ENCODE assay signal across 22 cellular contexts in the genomic region with DNA sequence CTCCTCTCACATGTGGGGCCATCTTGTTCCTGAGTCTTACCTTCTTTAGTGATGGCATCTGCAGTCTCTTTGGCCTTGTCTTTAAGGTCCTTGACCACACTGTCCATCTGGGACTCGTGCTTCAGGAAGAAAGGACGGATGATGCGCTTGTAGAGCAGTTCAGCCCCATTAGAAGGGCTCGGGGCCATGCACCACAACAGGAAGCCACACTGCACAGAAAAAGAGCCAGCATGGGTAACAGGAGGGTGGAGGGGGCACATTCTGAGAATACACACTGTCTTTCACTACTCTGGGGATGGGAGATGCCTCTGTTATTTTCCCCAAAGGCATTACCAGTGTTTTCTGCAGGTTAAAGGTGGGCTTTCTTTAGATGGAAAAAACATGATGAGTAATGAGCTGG. TPM values are rescaled to one million over a fixed set of nuclear protein-coding genes. Genes with fewer than 3 reads are reported as not detected.
DNase-seq lines count a peak whose midpoint lies in the region; ATAC-seq lines count a peak whose summit lies in the region.
"Had no signal": no experiment of that assay in that cellular context is flagged by ENCODE, and none has a peak within 500 bp of the region (broad histone marks: within the 10 kb centered on the region; RNA-seq: fewer than 3 reads in every experiment).

No MANE protein-coding gene starts in this region.

- DNase-seq in activated CD4-positive, alpha-beta T cell treated with anti-CD3 and anti-CD28 coated beads, Interleukin-2, amount 10 ng/mL, durations not matched to agents 7 days and 5 days = peak; percentile 31
- DNase-seq in activated CD4-positive, alpha-beta T cell treated with anti-CD3 and anti-CD28 coated beads, Interleukin-2, amount 50 U/mL, for 1 hour = no peak
- no peak for DNase-seq in CD8-positive, alpha-beta memory T cell
- peak; percentile 60 for DNase-seq in activated CD8-positive, alpha-beta T cell treated with anti-CD3 and anti-CD28 coated beads, Interleukin-2, amount 10 ng/mL, durations not matched to agents 7 days and 5 days
- peak in 2 of 3 donors; percentile 16 to 28 for DNase-seq in immature natural killer cell
- no peak for DNase-seq in stimulated activated CD4-positive, alpha-beta T cell treated with anti-CD3 and anti-CD28 coated beads, Interleukin-1b, Interleukin-23, amount 100 ng/mL, for 48 hours
- DNase-seq: effector CD8-positive, alpha-beta T cell; esophagus squamous epithelium; kidney; lower lobe of right lung; NCI-H1417; NCI-H510A treated with DMSO at 0.1 percent for 48 hours; occipital lobe; retina; SK-N-SH; testis had no signal

- H3K4me3 ChIP-seq in CD8-positive, alpha-beta memory T cell (ENCODE audit: low read length) = peak overlapping the region; percentile 19
- H3K4me3 ChIP-seq: ascending aorta, esophagus squamous epithelium, gastroesophageal sphincter, lower lobe of right lung, testis had no signal

- peaks cover 27% of the 10 kb centered on the region for H3K4me1 ChIP-seq in CD8-positive, alpha-beta memory T cell (ENCODE audit: insufficient read depth, low read length)
- H3K4me1 ChIP-seq: ascending aorta, gastroesophageal sphincter, lower lobe of right lung, testis had no signal

- no peaks in the 10 kb centered on the region for H3K9me3 Mint-ChIP-seq in activated CD4-positive, alpha-beta T cell treated with anti-CD3 and anti-CD28 coated beads, Interleukin-2, amount 10 ng/mL, durations not matched to agents 7 days and 5 days
- H3K9me3 Mint-ChIP-seq in CD8-positive, alpha-beta memory T cell = no peaks in the 10 kb centered on the region
- peaks cover 4% of the 10 kb centered on the region for H3K9me3 Mint-ChIP-seq in activated CD8-positive, alpha-beta T cell treated with anti-CD3 and anti-CD28 coated beads, Interleukin-2, amount 10 ng/mL, durations not matched to agents 7 days and 5 days (ENCODE audit: insufficient read depth)
- no peaks in the 10 kb centered on the region for H3K9me3 Mint-ChIP-seq in immature natural killer cell

- peaks cover 39% of the 10 kb centered on the region for H3K4me1 Mint-ChIP-seq in activated CD4-positive, alpha-beta T cell treated with anti-CD3 and anti-CD28 coated beads, Interleukin-2, amount 10 ng/mL, durations not matched to agents 7 days and 5 days
- peaks cover 35 to 42% (median 39%) of the 10 kb centered on the region in 3 donors for H3K4me1 Mint-ChIP-seq in CD8-positive, alpha-beta memory T cell
- peaks cover 45% of the 10 kb centered on the region for H3K4me1 Mint-ChIP-seq in activated CD8-positive, alpha-beta T cell treated with anti-CD3 and anti-CD28 coated beads, Interleukin-2, amount 10 ng/mL, durations not matched to agents 7 days and 5 days (ENCODE audit: low read depth)
- H3K4me1 Mint-ChIP-seq in immature natural killer cell = peaks cover 36 to 42% of the 10 kb centered on the region in 2 donors

- H3K27ac ChIP-seq in CD8-positive, alpha-beta memory T cell (ENCODE audit: low read depth, low read length) = no peak overlapping the region
- H3K27ac ChIP-seq: ascending aorta, esophagus squamous epithelium, gastroesophageal sphincter, lower lobe of right lung, RWPE1, testis had no signal

- CTCF ChIA-PET in activated CD4-positive, alpha-beta T cell treated with anti-CD3 and anti-CD28 coated beads, Interleukin-2, amount 10 ng/mL, durations not matched to agents 7 days and 5 days (lab: Charles Lee) = interaction anchor here (1.3 to 2.5 kb wide), 2 partner anchors 8 to 20 kb away, joined by 3 to 15 read pairs; no protein-coding TSS in a partner anchor
- CTCF ChIA-PET in CD8-positive, alpha-beta memory T cell (lab: Charles Lee) = interaction anchor here (1.0 to 1.7 kb wide), 2 partner anchors 9 to 13 kb away, joined by 3 to 4 read pairs; no protein-coding TSS in a partner anchor
- CTCF ChIA-PET in activated CD8-positive, alpha-beta T cell treated with anti-CD3 and anti-CD28 coated beads, Interleukin-2, amount 10 ng/mL, durations not matched to agents 7 days and 5 days (lab: Charles Lee) = interaction anchor here (1.0 to 1.6 kb wide), 3 partner anchors 17 to 110 kb away, joined by 3 to 4 read pairs (median 3); no protein-coding TSS in a partner anchor

- peak; percentile 91 for ATAC-seq in activated CD8-positive, alpha-beta T cell treated with anti-CD3 and anti-CD28 coated beads, Interleukin-2, amount 10 ng/mL, durations not matched to agents 7 days and 5 days
- no peak for ATAC-seq in HG02642 (IDR thresholded peaks at IDR 0.05; ENCODE audit: poor library complexity, unreplicated experiment)
- no peak for ATAC-seq in GM21737 (IDR thresholded peaks at IDR 0.05; ENCODE audit: unreplicated experiment)
- ATAC-seq: gastroesophageal sphincter, HCT116, lower lobe of right lung had no signal

- peaks cover 58% of the 10 kb centered on the region for H3K36me3 Mint-ChIP-seq in activated CD4-positive, alpha-beta T cell treated with anti-CD3 and anti-CD28 coated beads, Interleukin-2, amount 10 ng/mL, durations not matched to agents 7 days and 5 days (ENCODE audit: low read depth)
- H3K36me3 Mint-ChIP-seq in CD8-positive, alpha-beta memory T cell = peaks cover 18 to 25% (median 21%) of the 10 kb centered on the region in 3 donors
- peaks cover 53% of the 10 kb centered on the region for H3K36me3 Mint-ChIP-seq in activated CD8-positive, alpha-beta T cell treated with anti-CD3 and anti-CD28 coated beads, Interleukin-2, amount 10 ng/mL, durations not matched to agents 7 days and 5 days (ENCODE audit: low read depth)
- H3K36me3 Mint-ChIP-seq in immature natural killer cell = peaks cover 12 to 26% (median 15%) of the 10 kb centered on the region in 3 donors

- POLR2A ChIA-PET in activated CD4-positive, alpha-beta T cell treated with anti-CD3 and anti-CD28 coated beads, Interleukin-2, amount 10 ng/mL, durations not matched to agents 7 days and 5 days (lab: Charles Lee) = interaction anchor here (0.5 to 0.7 kb wide), 2 partner anchors 39 to 339 kb away, joined by 3 to 4 read pairs; no protein-coding TSS in a partner anchor
- POLR2A ChIA-PET in CD8-positive, alpha-beta memory T cell (lab: Charles Lee) = interaction anchor here (0.6 kb wide), 1 partner anchor 57 kb away, joined by 3 read pairs; no protein-coding TSS in a partner anchor
- POLR2A ChIA-PET in activated CD8-positive, alpha-beta T cell treated with anti-CD3 and anti-CD28 coated beads, Interleukin-2, amount 10 ng/mL, durations not matched to agents 7 days and 5 days (lab: Charles Lee) = interaction anchor here (0.6 to 1.4 kb wide), 4 partner anchors 8 to 111 kb away, joined by 3 to 4 read pairs (median 4); a partner anchor contains a TSS

- H3K9me3 ChIP-seq in CD8-positive, alpha-beta memory T cell (ENCODE audit: low read length) = no peaks in the 10 kb centered on the region
- H3K9me3 ChIP-seq: ascending aorta, esophagus squamous epithelium, gastroesophageal sphincter, lower lobe of right lung, SK-N-SH, testis had no signal

- H3K27me3 Mint-ChIP-seq in activated CD4-positive, alpha-beta T cell treated with anti-CD3 and anti-CD28 coated beads, Interleukin-2, amount 10 ng/mL, durations not matched to agents 7 days and 5 days = no peaks in the 10 kb centered on the region
- H3K27me3 Mint-ChIP-seq in CD8-positive, alpha-beta memory T cell = no peaks in the 10 kb centered on the region
- H3K27me3 Mint-ChIP-seq in activated CD8-positive, alpha-beta T cell treated with anti-CD3 and anti-CD28 coated beads, Interleukin-2, amount 10 ng/mL, durations not matched to agents 7 days and 5 days (ENCODE audit: low read depth) = no peaks in the 10 kb centered on the region
- no peaks in the 10 kb centered on the region for H3K27me3 Mint-ChIP-seq in immature natural killer cell (ENCODE audit: low read depth in 3 of 3)

- H3K27me3 ChIP-seq in CD8-positive, alpha-beta memory T cell (ENCODE audit: insufficient read depth, low read length, poor library complexity, severe bottlenecking) = no peaks in the 10 kb centered on the region
- H3K27me3 ChIP-seq: ascending aorta, esophagus squamous epithelium, gastroesophageal sphincter, testis had no signal

- peaks cover 15% of the 10 kb centered on the region for H3K36me3 ChIP-seq in CD8-positive, alpha-beta memory T cell (ENCODE audit: insufficient read depth, low read length)

- H3K4me3 Mint-ChIP-seq in activated CD4-positive, alpha-beta T cell treated with anti-CD3 and anti-CD28 coated beads, Interleukin-2, amount 10 ng/mL, durations not matched to agents 7 days and 5 days = peak overlapping the region; percentile 28
- peak overlapping the region in 6 of 7 donors; percentile 47 to 81 (median 72) for H3K4me3 Mint-ChIP-seq in CD8-positive, alpha-beta memory T cell
- peak overlapping the region; percentile 52 for H3K4me3 Mint-ChIP-seq in activated CD8-positive, alpha-beta T cell treated with anti-CD3 and anti-CD28 coated beads, Interleukin-2, amount 10 ng/mL, durations not matched to agents 7 days and 5 days
- H3K4me3 Mint-ChIP-seq in immature natural killer cell = peak overlapping the region; percentile 43 to 74 (median 60)

- peak overlapping the region; percentile 87 for H3K27ac Mint-ChIP-seq in activated CD4-positive, alpha-beta T cell treated with anti-CD3 and anti-CD28 coated beads, Interleukin-2, amount 10 ng/mL, durations not matched to agents 7 days and 5 days
- peak overlapping the region; percentile 79 to 92 (median 85) for H3K27ac Mint-ChIP-seq in CD8-positive, alpha-beta memory T cell
- peak overlapping the region; percentile 85 for H3K27ac Mint-ChIP-seq in activated CD8-positive, alpha-beta T cell treated with anti-CD3 and anti-CD28 coated beads, Interleukin-2, amount 10 ng/mL, durations not matched to agents 7 days and 5 days
- H3K27ac Mint-ChIP-seq in immature natural killer cell = peak overlapping the region; percentile 56 to 88 (median 78)

RNA-seq across cellular contexts. Expression of a gene that starts 25.9 kb away (rescaled TPM):
- total RNA-seq in activated CD4-positive, alpha-beta T cell treated with anti-CD3 and anti-CD28 coated beads, Interleukin-2, amount 10 ng/mL, durations not matched to agents 7 days and 5 days = 10 to 100 TPM; 51.9 to 64.3 TPM
- 10 to 100 TPM; 68.0 to 68.3 TPM for total RNA-seq in CD8-positive, alpha-beta memory T cell
- polyA plus RNA-seq in CD8-positive, alpha-beta memory T cell = 143 TPM
- 10 to 100 TPM; 51.2 to 56.6 TPM for total RNA-seq in activated CD8-positive, alpha-beta T cell treated with anti-CD3 and anti-CD28 coated beads, Interleukin-2, amount 10 ng/mL, durations not matched to agents 7 days and 5 days
- 100 to 1,000 TPM; 109 to 176 (median 154) TPM for polyA plus RNA-seq in immature natural killer cell

RNA-seq across cellular contexts. Expression of a gene that starts 35.1 kb away (rescaled TPM):
- 10 to 100 TPM; 75.1 to 80.3 TPM for total RNA-seq in activated CD4-positive, alpha-beta T cell treated with anti-CD3 and anti-CD28 coated beads, Interleukin-2, amount 10 ng/mL, durations not matched to agents 7 days and 5 days
- total RNA-seq in CD8-positive, alpha-beta memory T cell = 10 to 100 TPM; 63.5 to 74.0 TPM
- polyA plus RNA-seq in CD8-positive, alpha-beta memory T cell = 121 TPM
- 10 to 100 TPM; 77.6 to 85.0 TPM for total RNA-seq in activated CD8-positive, alpha-beta T cell treated with anti-CD3 and anti-CD28 coated beads, Interleukin-2, amount 10 ng/mL, durations not matched to agents 7 days and 5 days
- polyA plus RNA-seq in immature natural killer cell = 100 to 1,000 TPM in 2 of 3 donors, 10 to 100 TPM in 1; 94.8 to 148 (median 103) TPM

Comparison
In these comparisons a context has a peak if more than half of its experiments do, and no peak if none do; other contexts are left out.
1. DNase-seq: peak in activated CD4-positive, alpha-beta T cell treated with anti-CD3 and anti-CD28 coated beads, Interleukin-2, amount 10 ng/mL, durations not matched to agents 7 days and 5 days (single experiment), activated CD8-positive, alpha-beta T cell treated with anti-CD3 and anti-CD28 coated beads, Interleukin-2, amount 10 ng/mL, durations not matched to agents 7 days and 5 days (single experiment) and immature natural killer cell (2 of 3); none in activated CD4-positive, alpha-beta T cell treated with anti-CD3 and anti-CD28 coated beads, Interleukin-2, amount 50 U/mL, for 1 hour (single experiment), CD8-positive, alpha-beta memory T cell (0 of 5) and stimulated activated CD4-positive, alpha-beta T cell treated with anti-CD3 and anti-CD28 coated beads, Interleukin-1b, Interleukin-23, amount 100 ng/mL, for 48 hours (single experiment).
2. Peak in every context shown above with its lines, with median percentiles within 50 percentile points of each other: H3K27ac Mint-ChIP-seq and H3K4me3 Mint-ChIP-seq.